In genomic region chr12:52027085-52027843, GRCh38 we compare ENCODE assay signal across 15 cellular contexts. TPM values are rescaled to one million over a fixed set of nuclear protein-coding genes. Genes with fewer than 3 reads are reported as not detected.
DNase-seq lines count a peak whose midpoint lies in the region; ATAC-seq lines count a peak whose summit lies in the region.
"Had no signal": no experiment of that assay in that cellular context is flagged by ENCODE, and none has a peak within 500 bp of the region (broad histone marks: within the 10 kb centered on the region; RNA-seq: fewer than 3 reads in every experiment).

No MANE protein-coding gene starts in this region.

- intact Hi-C loops in Right ventricle myocardium inferior (cut with DNase I) (no loop called here), left cardiac atrium (cut with DNase I) (loop anchor here in 1 of 2 donors (5.0 kb wide), 1 partner anchor 40 kb away; the partner anchor contains the start of gene ATG101)

- ATAC-seq in Right ventricle myocardium inferior (peak; percentile 52), left cardiac atrium (no peak), GM19467 (IDR thresholded peaks at IDR 0.05; ENCODE audit: unreplicated experiment) (no peak)
- ATAC-seq: HepG2 had no signal

- DNase-seq in Right ventricle myocardium inferior (ENCODE audit: missing footprints): peak; percentile 83
- DNase-seq in left cardiac atrium: no peak
- DNase-seq in islet precursor cell: peak; percentile 86
- no peak for DNase-seq in NCI-H748 (lab: John Stamatoyannopoulos, UW; ENCODE audit: unreplicated experiment)
- DNase-seq in NCI-H2227 treated with DMSO at 0.1 percent for 48 hours (lab: John Stamatoyannopoulos, UW): no peak
- DNase-seq: activated CD4-positive, CD25-positive, alpha-beta regulatory T cell treated with anti-CD3 and anti-CD28 coated beads, Interleukin-2, amount 50 U/mL, for 72 hours; activated CD8-positive, alpha-beta memory T cell treated with anti-CD3 and anti-CD28 coated beads, Interleukin-2, amount 50 U/mL, for 48 hours; activated naive CD4-positive, alpha-beta T cell treated with anti-CD3 and anti-CD28 coated beads for 36 hours; NCI-H1092; SHP77 had no signal

RNA-seq across cellular contexts. Expression of gene TAMALIN, which starts 20.5 kb away (rescaled TPM):
- total RNA-seq in Right ventricle myocardium inferior (20.3 TPM), left cardiac atrium (10 to 100 TPM; 25.3 to 44.0 TPM)

RNA-seq across cellular contexts. Expression of gene NR4A1, which starts 24.0 kb away (rescaled TPM):
- 40.6 TPM for total RNA-seq in Right ventricle myocardium inferior
- total RNA-seq in left cardiac atrium: 100 to 1,000 TPM in 1 of 2 donors, 10 to 100 TPM in 1; 85.6 to 172 TPM

RNA-seq across cellular contexts. Expression of gene ATG101, which starts 42.5 kb away (rescaled TPM):
- total RNA-seq in Right ventricle myocardium inferior: 24.9 TPM
- 10 to 100 TPM; 25.2 to 28.7 TPM for total RNA-seq in left cardiac atrium

RNA-seq across cellular contexts. Expression of gene SMIM41, which starts 52.2 kb away (rescaled TPM):
- total RNA-seq in Right ventricle myocardium inferior (0.16 TPM), left cardiac atrium (under 1 TPM in 1 of 2 donors, not detected in 1; 0.27 TPM)
- total RNA-seq: activated naive CD4-positive, alpha-beta T cell treated with anti-CD3 and anti-CD28 coated beads for 36 hours; hepatocyte; HepG2; subcutaneous adipose tissue; T-helper 2 cell treated with Interferon-gamma antibody and Interleukin-4, amounts not matched to agents 100 ng/mL and 5 ng/mL, for 36 hours had no signal

Comparison
In these comparisons a context has a peak if more than half of its experiments do, and no peak if none do; other contexts are left out.
1. DNase-seq: peak in Right ventricle myocardium inferior (single experiment) and islet precursor cell (single experiment); none in left cardiac atrium (single experiment), NCI-H748 (single experiment) and NCI-H2227 treated with DMSO at 0.1 percent for 48 hours (single experiment).